In the genomic region with DNA sequence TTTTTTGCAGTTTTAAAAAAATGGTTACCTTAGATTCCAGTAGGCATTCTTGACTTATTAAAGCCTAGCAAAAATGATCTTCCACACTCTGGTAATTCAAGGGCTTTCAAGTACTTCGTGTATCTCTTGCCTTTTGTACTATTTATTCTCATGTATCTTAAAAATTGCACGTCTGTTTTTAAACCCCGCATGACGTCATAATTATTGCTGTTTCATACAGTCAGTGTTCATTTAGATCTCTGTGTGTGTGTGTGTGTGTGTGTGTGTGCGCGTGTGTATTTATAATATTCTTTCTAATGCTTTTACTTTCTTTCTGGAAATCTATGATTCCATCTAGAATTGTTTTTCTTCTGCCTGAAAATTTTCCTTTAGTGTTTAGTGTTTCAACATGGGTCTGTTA, we compare ENCODE assay signal across 29 cellular contexts.
"Had no signal": no experiment of that assay in that cellular context is flagged by ENCODE, and none has a peak within 500 bp of the region (broad histone marks: within the 10 kb centered on the region; RNA-seq: fewer than 3 reads in every experiment).

No MANE protein-coding gene starts in this region.

- DNase-seq: activated CD4-positive, alpha-beta T cell treated with anti-CD3 and anti-CD28 coated beads for 36 hours; activated CD4-positive, alpha-beta T cell treated with anti-CD3 and anti-CD28 coated beads, Interleukin-2, amount 10 ng/mL, durations not matched to agents 24 days and 14 days; activated CD4-positive, alpha-beta T cell treated with anti-CD3 and anti-CD28 coated beads, Interleukin-2, amount 50 U/mL, for 4 hours; activated CD4-positive, CD25-positive, alpha-beta regulatory T cell; activated CD4-positive, CD25-positive, alpha-beta regulatory T cell treated with anti-CD3 and anti-CD28 coated beads, Interleukin-2, amount 50 U/mL, for 72 hours; activated CD8-positive, alpha-beta memory T cell treated with anti-CD3 and anti-CD28 coated beads for 24 hours; activated CD8-positive, alpha-beta T cell treated with anti-CD3 and anti-CD28 coated beads for 36 hours; activated effector memory CD4-positive, alpha-beta T cell treated with Interleukin-2 at 50 U/mL for 16 hours; activated gamma-delta T cell treated with Interleukin-2 at 50 U/mL for 16 hours; activated naive CD4-positive, alpha-beta T cell treated with anti-CD3 and anti-CD28 coated beads, Interleukin-2, amount 50 U/mL, for 16 hours; activated naive CD4-positive, alpha-beta T cell treated with Interleukin-2 at 50 U/mL for 16 hours; activated T-cell treated with anti-CD3 and anti-CD28 coated beads, Interleukin-2, amount 50 U/mL, for 4 hours; amniotic stem cell; anterior cingulate cortex; brain microvascular endothelial cell; dorsolateral prefrontal cortex; effector memory CD4-positive, alpha-beta T cell; endodermal cell; erythroblast; foreskin keratinocyte; gastrocnemius medialis; glutamatergic neuron; heart left ventricle had no signal

- H3K79me2 ChIP-seq: hepatocyte had no signal

- ATAC-seq: activated CD4-positive, alpha-beta T cell treated with anti-CD3 and anti-CD28 coated beads for 36 hours; activated CD8-positive, alpha-beta T cell treated with anti-CD3 and anti-CD28 coated beads for 36 hours; activated T-cell treated with anti-CD3 and anti-CD28 coated beads, Interleukin-2, amount 50 U/mL, for 4 hours; activated T-helper 17 cell treated with anti-CD3 and anti-CD28 coated beads, Interleukin-2, amount 50 U/mL, for 72 hours; foreskin keratinocyte; gastrocnemius medialis; heart left ventricle had no signal

- H3K4me3 ChIP-seq: coronary artery, dorsolateral prefrontal cortex, esophagus muscularis mucosa, gastrocnemius medialis, heart left ventricle, hepatocyte had no signal

- H3K27ac ChIP-seq: brain microvascular endothelial cell, coronary artery, dorsolateral prefrontal cortex, esophagus muscularis mucosa, foreskin keratinocyte, gastrocnemius medialis, heart left ventricle, hepatocyte had no signal

- H3K27me3 ChIP-seq: brain microvascular endothelial cell, foreskin keratinocyte, gastrocnemius medialis had no signal

- H3K4me2 ChIP-seq: hepatocyte had no signal

- H2AFZ ChIP-seq: hepatocyte had no signal

- FAIRE-seq: astrocyte, bronchial epithelial cell had no signal

- H3K36me3 ChIP-seq: brain microvascular endothelial cell, esophagus muscularis mucosa, gastrocnemius medialis, heart left ventricle had no signal

- H3K9me3 ChIP-seq: esophagus muscularis mucosa, gastrocnemius medialis had no signal

- H3K4me1 ChIP-seq: esophagus muscularis mucosa, foreskin keratinocyte, gastrocnemius medialis, heart left ventricle had no signal
